1 cellular context compared by ENCODE assay signal in genomic region chr2:27721884-27722485, GRCh38.
TF ChIP-seq lines count a peak whose summit lies in the region.

No MANE protein-coding gene starts in this region.

TF ChIP-seq in H1, 55 proteins besides CTCF, POLR2A, EP300 and RAD21:
- TF ChIP-seq JUN (IDR thresholded peaks at IDR 0.05; ENCODE audit: low read depth, low read length) (no peak), BRCA1 (IDR thresholded peaks at IDR 0.05; ENCODE audit: low read depth, low read length) (no peak), RXRA (IDR thresholded peaks at IDR 0.05; ENCODE audit: insufficient read depth, low read depth, low read length) (no peak), MAFK (IDR thresholded peaks at IDR 0.05; ENCODE audit: low read depth, low read length) (no peak), CREB1 (IDR thresholded peaks at IDR 0.05) (no peak), CBX5 (IDR thresholded peaks at IDR 0.05; ENCODE audit: low read depth, low read length) (no peak), JUND (IDR thresholded peaks at IDR 0.05; ENCODE audit: low read length) (no peak), GTF2F1 (IDR thresholded peaks at IDR 0.05; ENCODE audit: borderline replicate concordance, low read depth, low read length) (no peak), ATF3 (IDR thresholded peaks at IDR 0.05; ENCODE audit: insufficient read depth, low read depth, low read length) (no peak), POU5F1 (IDR thresholded peaks at IDR 0.05; ENCODE audit: low read depth, low read length) (no peak), GABPA (IDR thresholded peaks at IDR 0.05; ENCODE audit: borderline replicate concordance, insufficient read depth, low read length) (no peak), TAF7 (optimal IDR thresholded peaks at IDR 0.05; ENCODE audit: borderline replicate concordance, low read depth, low read length) (no peak), SRF (IDR thresholded peaks at IDR 0.05; ENCODE audit: low read depth, low read length) (no peak), USF2 (IDR thresholded peaks at IDR 0.05; ENCODE audit: low read length) (no peak), SIN3A (conservative IDR thresholded peaks at IDR 0.05 in 1 of 2, IDR thresholded peaks at IDR 0.05 in 1 of 2; ENCODE audit: low read depth in 1 of 2, low read length in 2 of 2) (no peak), CHD7 (IDR thresholded peaks at IDR 0.05; ENCODE audit: insufficient replicate concordance, low read length) (no peak), ASH2L (IDR thresholded peaks at IDR 0.05; ENCODE audit: low read length) (no peak)
